In the genomic region with DNA sequence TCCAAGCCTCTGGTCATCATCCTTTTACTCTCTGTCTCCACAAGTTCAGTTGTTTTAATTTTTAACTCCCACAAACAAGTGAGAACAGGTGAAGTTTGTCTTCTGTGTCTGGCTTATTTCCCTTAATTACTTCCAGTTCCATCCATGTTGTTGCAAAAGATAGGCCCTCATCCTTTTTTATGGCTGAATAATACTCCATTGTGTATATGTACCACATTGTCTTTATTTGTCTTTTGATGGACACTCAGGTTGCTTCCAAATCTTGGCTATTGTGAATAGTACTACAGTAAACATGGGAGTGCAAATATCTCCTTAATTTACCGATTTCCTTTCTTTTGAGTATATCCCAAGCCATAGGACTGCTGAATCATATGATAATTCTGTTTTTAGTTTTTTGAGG, we compare ENCODE assay signal across 8 cellular contexts.
"Had no signal": no experiment of that assay in that cellular context is flagged by ENCODE, and none has a peak within 500 bp of the region (broad histone marks: within the 10 kb centered on the region; RNA-seq: fewer than 3 reads in every experiment).

No MANE protein-coding gene starts in this region.

- H3K4me3 ChIP-seq: GM12878 had no signal

- FAIRE-seq: G401.6, GM12878, GM12891, GM12892, GM18507, GM19239 had no signal

- DNase-seq: GDM1, GF-D8 had no signal

- ATAC-seq: GM12878 had no signal
